9 cellular contexts compared by ENCODE assay signal in genomic region chr10:87861034-87861433, GRCh38. TPM values are rescaled to one million over a fixed set of nuclear protein-coding genes. Genes with fewer than 3 reads are reported as not detected.
DNase-seq lines count a peak whose midpoint lies in the region; ATAC-seq and TF ChIP-seq lines count a peak whose summit lies in the region.
"Had no signal": no experiment of that assay in that cellular context is flagged by ENCODE, and none has a peak within 500 bp of the region (broad histone marks: within the 10 kb centered on the region; RNA-seq: fewer than 3 reads in every experiment).

No MANE protein-coding gene starts in this region.

- H3K9me3 ChIP-seq in hepatocyte (ENCODE audit: low read depth), result no peaks in the 10 kb centered on the region
- no peaks in the 10 kb centered on the region for H3K9me3 ChIP-seq in subcutaneous abdominal adipose tissue (ENCODE audit: control insufficient read depth in 5 of 5, low read length in 5 of 5)

- H3K27me3 ChIP-seq in hepatocyte (no peaks in the 10 kb centered on the region), subcutaneous abdominal adipose tissue (ENCODE audit: control insufficient read depth in 5 of 5, insufficient read depth in 4 of 5, low read length in 5 of 5) (no peaks in the 10 kb centered on the region)

- H4K20me1 ChIP-seq in hepatocyte (ENCODE audit: insufficient read depth, poor library complexity, severe bottlenecking), result peaks cover 17% of the 10 kb centered on the region

- TF ChIP-seq CTCF in VCaP (conservative IDR thresholded peaks at IDR 0.05) (no peak), hepatocyte (IDR thresholded peaks at IDR 0.05; ENCODE audit: poor library complexity) (no peak)

- no peaks in the 10 kb centered on the region for H3K9me2 ChIP-seq in hepatocyte (replicated peaks; ENCODE audit: insufficient read depth)

- peak overlapping the region; percentile 33 to 89 (median 81) for H3K9ac ChIP-seq in subcutaneous abdominal adipose tissue (ENCODE audit: low read length in 5 of 5)

- H3K36me3 ChIP-seq in hepatocyte (replicated peaks; ENCODE audit: insufficient read depth, low read depth), result no peaks in the 10 kb centered on the region
- H3K36me3 ChIP-seq in subcutaneous abdominal adipose tissue (ENCODE audit: control insufficient read depth in 5 of 5, insufficient read depth in 5 of 5, low read length in 5 of 5), result no peaks in the 10 kb centered on the region

- 45% methylated on average over 4 of the region's 4 CpGs for WGBS in hepatocyte (ENCODE audit: low lambda C conversion rate, missing lambda C conversion rate)

- H3K4me3 ChIP-seq in hepatocyte (no peak overlapping the region), subcutaneous abdominal adipose tissue (ENCODE audit: low read depth in 1 of 5, low read length in 5 of 5) (peak overlapping the region in 4 of 5 donors; percentile 98 to 100 (median 98))

- ATAC-seq in GM18907 (IDR thresholded peaks at IDR 0.05; ENCODE audit: unreplicated experiment), result no peak
- ATAC-seq in GM19023 (IDR thresholded peaks at IDR 0.05; ENCODE audit: unreplicated experiment), result no peak

- H3K4me1 ChIP-seq in hepatocyte (ENCODE audit: insufficient read depth) (no peaks in the 10 kb centered on the region), subcutaneous abdominal adipose tissue (ENCODE audit: control insufficient read depth in 5 of 5, insufficient read depth in 5 of 5, low read length in 5 of 5) (peaks cover 0 to 32% (median 27%) of the 10 kb centered on the region in 5 donors)

- H3K4me2 ChIP-seq in hepatocyte, result peak overlapping the region; percentile 93

- peaks cover 20% of the 10 kb centered on the region for H3K79me2 ChIP-seq in hepatocyte

- DNase-seq in SKM-1 treated with dmso at 0.1 percent for 144 hours (lab: John Stamatoyannopoulos, UW; ENCODE audit: unreplicated experiment) (peak; percentile 17), SKM-1 (lab: John Stamatoyannopoulos, UW; ENCODE audit: unreplicated experiment) (no peak), hepatocyte (ENCODE audit: low spot score) (peak; percentile 19), NCI-H2029 treated with DMSO at 0.1 percent for 48 hours (lab: John Stamatoyannopoulos, UW) (no peak)
- DNase-seq: NCI-H526 treated with DMSO at 0.1 percent for 48 hours had no signal

- peak overlapping the region; percentile 98 for H3K27ac ChIP-seq in VCaP
- H3K27ac ChIP-seq in hepatocyte, result peak overlapping the region; percentile 98
- peak overlapping the region; percentile 91 for H3K27ac ChIP-seq in subcutaneous abdominal adipose tissue (ENCODE audit: low read depth, low read length)

- peak overlapping the region; percentile 87 for H2AFZ ChIP-seq in hepatocyte

RNA-seq across cellular contexts. Expression of gene KLLN, which starts 2.3 kb away (rescaled TPM):
- total RNA-seq in hepatocyte, result 0.53 and 1.2 TPM in 2 replicates
- 0.21 and 0.50 TPM in 2 replicates for polyA plus RNA-seq in hepatocyte

RNA-seq across cellular contexts. Expression of gene PTEN, which starts 2.4 kb away (rescaled TPM):
- total RNA-seq in hepatocyte, result 102 and 128 TPM in 2 replicates
- 32.8 and 33.6 TPM in 2 replicates for polyA plus RNA-seq in hepatocyte

RNA-seq across cellular contexts. Expression of gene ATAD1, which starts 43.0 kb away (rescaled TPM):
- total RNA-seq in hepatocyte, result 50.7 and 52.6 TPM in 2 replicates
- polyA plus RNA-seq in hepatocyte, result 31.6 and 33.4 TPM in 2 replicates

Comparison
In these comparisons a context has a peak if more than half of its experiments do, and no peak if none do; other contexts are left out.
1. DNase-seq: peak in SKM-1 treated with dmso at 0.1 percent for 144 hours (single experiment) and hepatocyte (single experiment); none in SKM-1 (single experiment) and NCI-H2029 treated with DMSO at 0.1 percent for 48 hours (single experiment).
2. Peak in every context shown above with its lines, with median percentiles within 50 percentile points of each other: H3K27ac ChIP-seq.